8 cellular contexts compared by ENCODE assay signal in genomic region chr7:73734619-73735525, GRCh38. TPM values are rescaled to one million over a fixed set of nuclear protein-coding genes. Genes with fewer than 3 reads are reported as not detected.
DNase-seq lines count a peak whose midpoint lies in the region; ATAC-seq, FAIRE-seq and TF ChIP-seq lines count a peak whose summit lies in the region.

No MANE protein-coding gene starts in this region.

- DNase-seq in BE2C, result peak; percentile 84
- DNase-seq in RCC 7860 (ENCODE audit: low spot score), result peak; percentile 93
- peak; percentile 91 to 92 for DNase-seq in activated T-cell treated with anti-CD3 and anti-CD28 coated beads, Interleukin-2, amount 50 U/mL, for 48 hours
- DNase-seq in fibroblast of the aortic adventitia (ENCODE audit: low read depth), result peak; percentile 67
- peak; percentile 91 for DNase-seq in osteocyte (ENCODE audit: extremely low spot score, unreplicated experiment)
- peak; percentile 94 for DNase-seq in transverse colon

- peaks cover 22% of the 10 kb centered on the region for H3K4me1 Mint-ChIP-seq in osteocyte (ENCODE audit: unreplicated experiment)

- peak; percentile 38 for ATAC-seq in GM19397 (IDR thresholded peaks at IDR 0.05; ENCODE audit: unreplicated experiment)

- no peak overlapping the region for H3K4me3 ChIP-seq in BE2C (ENCODE audit: low read depth, low read length)
- no peak overlapping the region for H3K4me3 ChIP-seq in fibroblast of the aortic adventitia (ENCODE audit: low read depth, low read length)
- H3K4me3 ChIP-seq in transverse colon, result peak overlapping the region in 3 of 4 donors; percentile 0 to 95 (median 2)

- H3K9me3 ChIP-seq in BE2C (no peaks in the 10 kb centered on the region), transverse colon (no peaks in the 10 kb centered on the region)

- H3K9me3 Mint-ChIP-seq in osteocyte (ENCODE audit: unreplicated experiment), result no peaks in the 10 kb centered on the region

- no peaks in the 10 kb centered on the region for H3K27me3 Mint-ChIP-seq in osteocyte (ENCODE audit: unreplicated experiment)

- no peak for TF ChIP-seq EP300 in transverse colon (IDR thresholded peaks at IDR 0.05; ENCODE audit: low read depth)

- intact Hi-C loops in transverse colon (cut with DNase I; ENCODE audit: low total_unique reads), result loop anchor here (10.0 kb wide), 1 partner anchor 50 kb away; the partner anchor contains the start of genes BUD23 and DNAJC30

- peaks cover 3% of the 10 kb centered on the region for H3K36me3 Mint-ChIP-seq in osteocyte (ENCODE audit: unreplicated experiment)

- TF ChIP-seq CTCF in BE2C (IDR thresholded peaks at IDR 0.05; ENCODE audit: low read depth, low read length) (peak; percentile 94), LNCAP (IDR thresholded peaks at IDR 0.05) (peak; percentile 80), fibroblast of the aortic adventitia (IDR thresholded peaks at IDR 0.05; ENCODE audit: insufficient read depth, low read length) (peak; percentile 71), osteocyte (IDR thresholded peaks at IDR 0.05) (peak; percentile 87), transverse colon (IDR thresholded peaks at IDR 0.05) (peak; percentile 71 to 97 (median 81))

- peak overlapping the region; percentile 81 for H3K27ac Mint-ChIP-seq in osteocyte (ENCODE audit: unreplicated experiment)

- no peaks in the 10 kb centered on the region for H3K27me3 ChIP-seq in BE2C
- no peaks in the 10 kb centered on the region for H3K27me3 ChIP-seq in transverse colon

- no peak overlapping the region for H3K4me3 Mint-ChIP-seq in osteocyte (ENCODE audit: unreplicated experiment)

- H3K4me1 ChIP-seq in BE2C (no peaks in the 10 kb centered on the region), transverse colon (peaks cover 4 to 39% (median 31%) of the 10 kb centered on the region in 4 donors)

- H3K36me3 ChIP-seq in BE2C (no peaks in the 10 kb centered on the region), transverse colon (no peaks in the 10 kb centered on the region)

- peak overlapping the region; percentile 92 to 98 (median 96) for H3K27ac ChIP-seq in transverse colon

- peak; percentile 92 for TF ChIP-seq POLR2A in transverse colon (IDR thresholded peaks at IDR 0.05)

- in situ Hi-C loops in transverse colon (cut with MboI; ENCODE audit: low pct_ligation_motif_present in 1 of 4, low pct_unique_long_range_greater_than_20kb in 1 of 4, low sequenced_read_pairs in 3 of 4), result loop anchor here in 1 of 4 donors (5.0 to 10.0 kb wide), 2 partner anchors 120 to 128 kb away; no protein-coding TSS in a partner anchor

- 0 to 33% methylated on average over 1 to 13 of the region's 16 CpGs for WGBS in transverse colon (ENCODE audit: low coverage in 1 of 2), 2 donors

- peak; percentile 82 for FAIRE-seq in RCC 7860 (lab: Jason Lieb, UNC)

RNA-seq across cellular contexts. Expression of gene ABHD11, which starts 3.7 kb away (rescaled TPM):
- polyA plus RNA-seq in BE2C (2012; ENCODE audit: insufficient read depth, insufficient read length, low read depth), result 46.5 TPM
- total RNA-seq in fibroblast of the aortic adventitia (ENCODE audit: low replicate concordance), result 5.0 and 14.8 TPM in 2 replicates
- total RNA-seq in osteocyte, result 14.0 and 17.4 TPM in 2 replicates
- total RNA-seq in transverse colon, result 100 to 1,000 TPM; 108 to 177 (median 117) TPM

RNA-seq across cellular contexts. Expression of gene STX1A, which starts 15.4 kb away (rescaled TPM):
- 97.6 TPM for polyA plus RNA-seq in BE2C (2012; ENCODE audit: insufficient read depth, insufficient read length, low read depth)
- total RNA-seq in fibroblast of the aortic adventitia (ENCODE audit: low replicate concordance) (3.6 and 27.9 TPM in 2 replicates), osteocyte (21.7 and 24.0 TPM in 2 replicates), transverse colon (1 to 10 TPM; 4.1 to 6.0 (median 5.0) TPM)

RNA-seq across cellular contexts. Expression of gene CLDN3, which starts 35.2 kb away (rescaled TPM):
- polyA plus RNA-seq in BE2C (2012; ENCODE audit: insufficient read depth, insufficient read length, low read depth), result not detected
- total RNA-seq in fibroblast of the aortic adventitia (ENCODE audit: low replicate concordance) (not detected in 2 replicates), osteocyte (not detected in 2 replicates), transverse colon (1,000 to 10,000 TPM in 3 of 4 donors, 100 to 1,000 TPM in 1; 672 to 1,662 (median 1,512) TPM)

RNA-seq across cellular contexts. Expression of gene BUD23, which starts 51.5 kb away (rescaled TPM):
- 447 TPM for polyA plus RNA-seq in BE2C (2012; ENCODE audit: insufficient read depth, insufficient read length, low read depth)
- total RNA-seq in fibroblast of the aortic adventitia (ENCODE audit: low replicate concordance) (28.6 and 69.4 TPM in 2 replicates), osteocyte (47.2 and 56.7 TPM in 2 replicates), transverse colon (10 to 100 TPM; 12.0 to 55.9 (median 30.3) TPM)

RNA-seq across cellular contexts. Expression of gene DNAJC30, which starts 51.6 kb away (rescaled TPM):
- 20.2 TPM for polyA plus RNA-seq in BE2C (2012; ENCODE audit: insufficient read depth, insufficient read length, low read depth)
- total RNA-seq in fibroblast of the aortic adventitia (ENCODE audit: low replicate concordance) (1.9 and 3.4 TPM in 2 replicates), osteocyte (13.8 and 14.5 TPM in 2 replicates), transverse colon (10 to 100 TPM in 1 of 4 donors, 1 to 10 TPM in 3; 1.9 to 26.7 (median 6.8) TPM)

Comparison
In these comparisons a context has a peak if more than half of its experiments do, and no peak if none do; other contexts are left out.
1. H3K4me3 ChIP-seq: peak in transverse colon (3 of 4); none in BE2C (single experiment) and fibroblast of the aortic adventitia (single experiment).
2. RNA of gene CLDN3, which starts 35.2 kb away (total RNA-seq): 672 to 1,662 TPM in transverse colon; not detected in fibroblast of the aortic adventitia and not detected in osteocyte; every median in the first group is over 100 times any median in the second.
3. Peak in every context shown above with its lines, with median percentiles within 50 percentile points of each other: DNase-seq and CTCF ChIP-seq.